Comparison of ENCODE assay signal across 1 cellular context in genomic region chr3:128343287-128344045, GRCh38.
TF ChIP-seq lines count a peak whose summit lies in the region.

No MANE protein-coding gene starts in this region.

TF ChIP-seq in HepG2, 621 proteins besides CTCF, POLR2A, EP300 and RAD21 (continued from another document and continues in another):
- TF ChIP-seq FOXP1 (IDR thresholded peaks at IDR 0.05) (no peak), FOXP1 (CRISPR knock-in tag; IDR thresholded peaks at IDR 0.05) (peak; percentile 81), ZNF580 (CRISPR knock-in tag; IDR thresholded peaks at IDR 0.05; ENCODE audit: borderline replicate concordance, low read depth) (0 out of 2 replicates have a peak, but pooled peaks have one; percentile 30), ZSCAN30 (CRISPR knock-in tag; IDR thresholded peaks at IDR 0.05) (no peak), PRDM15 (CRISPR knock-in tag; IDR thresholded peaks at IDR 0.05) (no peak), ERF (CRISPR knock-in tag; IDR thresholded peaks at IDR 0.05) (peak; percentile 82), POLR2AphosphoS5 (IDR thresholded peaks at IDR 0.05; ENCODE audit: low read depth, low read length) (0 out of 2 replicates have a peak, but pooled peaks have one; percentile 31), HNF1B (CRISPR knock-in tag; IDR thresholded peaks at IDR 0.05) (peak; percentile 77), TFE3 (CRISPR knock-in tag; IDR thresholded peaks at IDR 0.05) (peak; percentile 36; the same call in 1 of the 2 replicates), HMGXB3 (CRISPR knock-in tag; IDR thresholded peaks at IDR 0.05; ENCODE audit: borderline replicate concordance) (0 out of 2 replicates have a peak, but pooled peaks have one; percentile 37), NCOR1 (IDR thresholded peaks at IDR 0.05; ENCODE audit: borderline replicate concordance, low read length) (no peak), CAMTA2 (CRISPR knock-in tag; IDR thresholded peaks at IDR 0.05; ENCODE audit: borderline replicate concordance) (no peak), FOXP4 (CRISPR knock-in tag; IDR thresholded peaks at IDR 0.05) (peak; percentile 86), NBN (conservative IDR thresholded peaks at IDR 0.05) (no peak), NR2F1 (CRISPR knock-in tag; IDR thresholded peaks at IDR 0.05) (no peak), PAXIP1 (CRISPR knock-in tag; conservative IDR thresholded peaks at IDR 0.05) (peak; percentile 77), ZNF430 (CRISPR knock-in tag; IDR thresholded peaks at IDR 0.05) (0 out of 2 replicates have a peak, but pooled peaks have one; percentile 39), ZNF350 (CRISPR knock-in tag; IDR thresholded peaks at IDR 0.05; ENCODE audit: borderline replicate concordance, low read depth) (peak; percentile 49; the same call in 1 of the 2 replicates), FOXO1 (CRISPR knock-in tag; IDR thresholded peaks at IDR 0.05) (peak; percentile 75; the same call in 1 of the 2 replicates), SMAD3 (CRISPR knock-in tag; IDR thresholded peaks at IDR 0.05) (peak; percentile 31; the same call in 1 of the 2 replicates), TAF1 (CRISPR knock-in tag; IDR thresholded peaks at IDR 0.05) (peak; percentile 49; the same call in 1 of the 2 replicates), GATAD1 (CRISPR knock-in tag; IDR thresholded peaks at IDR 0.05) (peak; percentile 59; the same call in 1 of the 2 replicates), MED1 (CRISPR knock-in tag; IDR thresholded peaks at IDR 0.05) (peak; percentile 62; the same call in 1 of the 2 replicates), ZMAT3 (CRISPR knock-in tag; conservative IDR thresholded peaks at IDR 0.05) (0 out of 2 replicates have a peak, but pooled peaks have one; percentile 20), ZNF75D (CRISPR knock-in tag; IDR thresholded peaks at IDR 0.05; ENCODE audit: borderline replicate concordance) (no peak), ZNF770 (CRISPR knock-in tag; IDR thresholded peaks at IDR 0.05) (peak; percentile 40; the same call in 1 of the 2 replicates), SRF (IDR thresholded peaks at IDR 0.05; ENCODE audit: low read depth, low read length) (no peak), LCORL (IDR thresholded peaks at IDR 0.05) (no peak), LCORL (CRISPR knock-in tag; IDR thresholded peaks at IDR 0.05) (peak; percentile 52), GFI1 (CRISPR knock-in tag; IDR thresholded peaks at IDR 0.05; ENCODE audit: borderline replicate concordance) (peak; percentile 51; the same call in 1 of the 2 replicates), ZNF101 (CRISPR knock-in tag; IDR thresholded peaks at IDR 0.05; ENCODE audit: borderline replicate concordance, low read depth) (no peak), ZSCAN31 (CRISPR knock-in tag; IDR thresholded peaks at IDR 0.05; ENCODE audit: low read depth) (0 out of 2 replicates have a peak, but pooled peaks have one; percentile 60), ZNF136 (CRISPR knock-in tag; IDR thresholded peaks at IDR 0.05; ENCODE audit: low read depth) (no peak), MLX (CRISPR knock-in tag; IDR thresholded peaks at IDR 0.05) (peak; percentile 53; the same call in 1 of the 2 replicates), ZNF460 (CRISPR knock-in tag; IDR thresholded peaks at IDR 0.05; ENCODE audit: borderline replicate concordance) (no peak), IRX3 (CRISPR knock-in tag; IDR thresholded peaks at IDR 0.05; ENCODE audit: borderline replicate concordance, low read depth) (no peak)
